ENCODE assay signal across 8 cellular contexts in genomic region chr4:139665079-139665689, GRCh38. TPM values are rescaled to one million over a fixed set of nuclear protein-coding genes. Genes with fewer than 3 reads are reported as not detected.
DNase-seq lines count a peak whose midpoint lies in the region; ATAC-seq, FAIRE-seq and TF ChIP-seq lines count a peak whose summit lies in the region.

No MANE protein-coding gene starts in this region.

- H3K4me1 ChIP-seq in astrocyte (ENCODE audit: insufficient read depth, low read length): peaks cover 10% of the 10 kb centered on the region

- peak overlapping the region; percentile 71 for H3K27ac ChIP-seq in astrocyte (ENCODE audit: low read depth, low read length)

- no peaks in the 10 kb centered on the region for H3K36me3 Mint-ChIP-seq in stimulated activated naive CD8-positive, alpha-beta T cell treated with anti-CD3 and anti-CD28 coated beads, Interleukin-15, Interleukin-2, amounts not matched to agents 100 ng/mL and 50 ng/mL, for 24 hours (ENCODE audit: low read depth)
- H3K36me3 Mint-ChIP-seq in astrocyte (ENCODE audit: low read depth, unreplicated experiment): no peaks in the 10 kb centered on the region
- no peaks in the 10 kb centered on the region for H3K36me3 Mint-ChIP-seq in memory B cell

- H4K20me1 ChIP-seq in astrocyte (ENCODE audit: insufficient read depth, low read length): no peaks in the 10 kb centered on the region

- H3K9ac ChIP-seq in astrocyte (ENCODE audit: low read length): peak overlapping the region; percentile 82

- no peak for TF ChIP-seq CTCF in astrocyte (IDR thresholded peaks at IDR 0.05; ENCODE audit: insufficient read depth, low read depth, low read length)

- H3K36me3 ChIP-seq in astrocyte (ENCODE audit: insufficient read depth, low read length): no peaks in the 10 kb centered on the region

- no peaks in the 10 kb centered on the region for H3K9me3 Mint-ChIP-seq in stimulated activated naive CD8-positive, alpha-beta T cell treated with anti-CD3 and anti-CD28 coated beads, Interleukin-15, Interleukin-2, amounts not matched to agents 100 ng/mL and 50 ng/mL, for 24 hours
- H3K9me3 Mint-ChIP-seq in astrocyte (ENCODE audit: unreplicated experiment): no peaks in the 10 kb centered on the region
- no peaks in the 10 kb centered on the region for H3K9me3 Mint-ChIP-seq in memory B cell

- peak overlapping the region; percentile 91 for H2AFZ ChIP-seq in astrocyte (ENCODE audit: low read depth, low read length)

- H3K4me1 Mint-ChIP-seq in stimulated activated naive CD8-positive, alpha-beta T cell treated with anti-CD3 and anti-CD28 coated beads, Interleukin-15, Interleukin-2, amounts not matched to agents 100 ng/mL and 50 ng/mL, for 24 hours (ENCODE audit: low read depth): peaks cover 20% of the 10 kb centered on the region
- H3K4me1 Mint-ChIP-seq in astrocyte (ENCODE audit: low read depth, unreplicated experiment): peaks cover 16% of the 10 kb centered on the region
- peaks cover 10% of the 10 kb centered on the region for H3K4me1 Mint-ChIP-seq in memory B cell

- no peak for FAIRE-seq in astrocyte (lab: Jason Lieb, UNC)
- no peak for FAIRE-seq in GM19239 (lab: Jason Lieb, UNC)

- H3K27me3 ChIP-seq in astrocyte (ENCODE audit: insufficient read depth, low read length): no peaks in the 10 kb centered on the region

- peak overlapping the region; percentile 91 for H3K4me2 ChIP-seq in astrocyte (ENCODE audit: low read length)

- ATAC-seq in stimulated activated naive CD8-positive, alpha-beta T cell treated with anti-CD3 and anti-CD28 coated beads, Interleukin-15, Interleukin-2, amounts not matched to agents 100 U/mL and 50 U/mL, for 24 hours: no peak
- ATAC-seq in memory B cell (ENCODE audit: low read depth) (no peak), HG02884 (IDR thresholded peaks at IDR 0.05; ENCODE audit: unreplicated experiment) (no peak), GM19455 (IDR thresholded peaks at IDR 0.05; ENCODE audit: unreplicated experiment) (no peak)

- H3K27ac Mint-ChIP-seq in stimulated activated naive CD8-positive, alpha-beta T cell treated with anti-CD3 and anti-CD28 coated beads, Interleukin-15, Interleukin-2, amounts not matched to agents 100 ng/mL and 50 ng/mL, for 24 hours: peak overlapping the region; percentile 87
- H3K27ac Mint-ChIP-seq in astrocyte (ENCODE audit: unreplicated experiment) (peak overlapping the region; percentile 97), memory B cell (peak overlapping the region; percentile 67)

- no peak for DNase-seq in stimulated activated naive CD8-positive, alpha-beta T cell treated with anti-CD3 and anti-CD28 coated beads, Interleukin-15, Interleukin-2, amounts not matched to agents 100 U/mL and 50 U/mL, for 24 hours
- DNase-seq in astrocyte (ENCODE audit: low read depth) (no peak), memory B cell (ENCODE audit: low spot score in 2 of 2) (no peak), GM19239 (ENCODE audit: insufficient read length, low spot score) (no peak), C1 segment of cervical spinal cord (lab: John Stamatoyannopoulos, UW) (no peak)

- no peaks in the 10 kb centered on the region for H3K27me3 Mint-ChIP-seq in stimulated activated naive CD8-positive, alpha-beta T cell treated with anti-CD3 and anti-CD28 coated beads, Interleukin-15, Interleukin-2, amounts not matched to agents 100 ng/mL and 50 ng/mL, for 24 hours
- H3K27me3 Mint-ChIP-seq in astrocyte (ENCODE audit: low read depth, unreplicated experiment): no peaks in the 10 kb centered on the region
- H3K27me3 Mint-ChIP-seq in memory B cell: peaks cover 3% of the 10 kb centered on the region

- H3K4me3 ChIP-seq in astrocyte (ENCODE audit: insufficient read depth, low read depth, low read length): peak overlapping the region; percentile 69

- H3K79me2 ChIP-seq in astrocyte (ENCODE audit: insufficient read depth, low read length): peaks cover 6% of the 10 kb centered on the region

- H3K9me3 ChIP-seq in astrocyte (ENCODE audit: insufficient read depth, low read depth, low read length): no peaks in the 10 kb centered on the region

- H3K4me3 Mint-ChIP-seq in stimulated activated naive CD8-positive, alpha-beta T cell treated with anti-CD3 and anti-CD28 coated beads, Interleukin-15, Interleukin-2, amounts not matched to agents 100 ng/mL and 50 ng/mL, for 24 hours: peak overlapping the region; percentile 88
- H3K4me3 Mint-ChIP-seq in astrocyte (ENCODE audit: unreplicated experiment) (peak overlapping the region; percentile 90), memory B cell (peak overlapping the region; percentile 93)

RNA-seq across cellular contexts. Expression of gene MGST2, which starts 0.4 kb away (rescaled TPM):
- 16.5 and 17.6 TPM in 2 replicates for total RNA-seq in astrocyte
